ENCODE assay signal across 33 cellular contexts in the genomic region with DNA sequence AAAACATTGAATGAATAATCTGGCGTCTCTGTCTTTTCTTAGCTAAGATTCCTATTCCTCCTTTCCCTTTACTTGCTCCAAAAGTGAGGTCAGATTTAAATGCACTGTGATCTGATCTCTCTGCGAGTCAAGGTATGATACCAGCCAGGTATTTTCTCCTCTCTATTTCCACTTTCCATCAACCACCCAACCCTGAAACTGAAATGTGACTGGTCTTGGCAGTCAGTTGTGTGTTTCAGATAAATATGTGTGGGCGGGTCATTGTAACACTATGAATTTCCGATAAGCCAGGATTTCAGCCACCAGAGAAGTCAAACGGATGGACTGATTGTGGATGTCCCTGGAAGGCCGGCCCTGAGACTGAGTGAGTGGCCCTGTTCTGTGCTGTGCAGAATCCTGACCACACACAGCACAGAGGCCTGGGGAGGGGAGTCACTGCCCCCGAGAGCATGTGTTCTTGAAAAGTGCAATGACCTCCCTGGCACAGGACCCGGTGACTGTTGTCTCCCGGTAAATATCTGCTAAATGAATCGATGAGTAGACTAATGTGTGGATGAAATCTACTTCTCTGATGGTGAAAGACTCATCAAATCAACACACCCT.
"Had no signal": no experiment of that assay in that cellular context is flagged by ENCODE, and none has a peak within 500 bp of the region (broad histone marks: within the 10 kb centered on the region; RNA-seq: fewer than 3 reads in every experiment).

No MANE protein-coding gene starts in this region.

- H3K36me3 ChIP-seq: ascending aorta, brain microvascular endothelial cell, WERI-Rb-1 had no signal

- ATAC-seq: activated CD4-positive, CD25-positive, alpha-beta regulatory T cell treated with anti-CD3 and anti-CD28 coated beads, Interleukin-2, amount 50 U/mL, for 24 hours; activated CD8-positive, alpha-beta T cell treated with anti-CD3 and anti-CD28 coated beads for 36 hours; activated naive CD8-positive, alpha-beta T cell treated with anti-CD3 and anti-CD28 coated beads, Interleukin-2, amount 50 U/mL, for 24 hours; activated T-cell treated with anti-CD3 and anti-CD28 coated beads, Interleukin-2, amount 50 U/mL, for 4 hours; esophagus mucosa; T-helper 17 cell had no signal

- H3K9me3 ChIP-seq: ascending aorta had no signal

- H3K4me3 ChIP-seq: ascending aorta, coronary artery, dorsolateral prefrontal cortex had no signal

- H3K4me1 ChIP-seq: ascending aorta had no signal

- H3K27ac ChIP-seq: ascending aorta, brain microvascular endothelial cell, coronary artery, dorsolateral prefrontal cortex, WERI-Rb-1 had no signal

- DNase-seq: activated B cell treated with CpG ODN at 0.5 μM for 24 hours; activated CD4-positive, alpha-beta T cell treated with anti-CD3 and anti-CD28 coated beads for 48 hours; activated CD4-positive, alpha-beta T cell treated with anti-CD3 and anti-CD28 coated beads, Interleukin-2, amount 50 U/mL, for 1 hour; activated CD4-positive, alpha-beta T cell treated with anti-CD3 and anti-CD28 coated beads, Interleukin-2, amount 50 U/mL, for 48 hours; activated CD8-positive, alpha-beta memory T cell treated with anti-CD3 and anti-CD28 coated beads for 24 hours; activated CD8-positive, alpha-beta T cell treated with anti-CD3 and anti-CD28 coated beads for 36 hours; activated effector memory CD4-positive, alpha-beta T cell treated with anti-CD3 and anti-CD28 coated beads, Interleukin-2, amount 50 U/mL, for 16 hours; activated naive CD4-positive, alpha-beta T cell; activated naive CD4-positive, alpha-beta T cell treated with anti-CD3 and anti-CD28 coated beads, Interleukin-2, amount 50 U/mL, for 16 hours; activated naive CD8-positive, alpha-beta T cell treated with anti-CD3 and anti-CD28 coated beads for 36 hours; activated naive CD8-positive, alpha-beta T cell treated with anti-CD3 and anti-CD28 coated beads, Interleukin-2, amount 50 U/mL, for 24 hours; activated T-cell treated with anti-CD3 and anti-CD28 coated beads, Interleukin-2, amount 50 U/mL, for 4 hours; brain microvascular endothelial cell; dorsolateral prefrontal cortex; effector memory CD4-positive, alpha-beta T cell; endodermal cell; foreskin fibroblast; head of caudate nucleus; T-helper 1 cell; T-helper 17 cell; T1000; WERI-Rb-1 had no signal

- H3K4me3 Mint-ChIP-seq: activated B cell treated with CpG ODN at 0.5 μM for 24 hours; activated CD8-positive, alpha-beta T cell treated with anti-CD3 and anti-CD28 coated beads for 36 hours; activated naive CD8-positive, alpha-beta T cell treated with anti-CD3 and anti-CD28 coated beads for 36 hours; activated naive CD8-positive, alpha-beta T cell treated with anti-CD3 and anti-CD28 coated beads, Interleukin-2, amount 50 U/mL, for 24 hours; activated T-cell treated with anti-CD3 and anti-CD28 coated beads, Interleukin-2, amount 50 U/mL, for 4 hours; activated T-helper 1 cell treated with anti-CD3 and anti-CD28 coated beads, Interleukin-12 subunit alpha, Interleukin-12 subunit beta, Interleukin-2, Interleukin-4 antibody, amounts not matched to agents 30 ng/mL and 10 ng/mL and 1 ng/mL, durations not matched to agents 14 hours and 24 hours and 36 hours; central memory CD8-positive, alpha-beta T cell; dendritic cell treated with granulocyte-macrophage colony-stimulating factor and Interleukin-4, amounts not matched to agents 40 ng/mL and 50 ng/mL, for 4 days; endodermal cell; T-helper 17 cell; T-helper 2 cell treated with Interferon-gamma antibody and Interleukin-4, amounts not matched to agents 5 μg/mL and 100 μg/mL, for 36 hours had no signal

- H3K27me3 Mint-ChIP-seq: activated B cell treated with CpG ODN at 0.5 μM for 24 hours; activated naive CD8-positive, alpha-beta T cell treated with anti-CD3 and anti-CD28 coated beads for 36 hours; activated naive CD8-positive, alpha-beta T cell treated with anti-CD3 and anti-CD28 coated beads, Interleukin-2, amount 50 U/mL, for 24 hours; central memory CD8-positive, alpha-beta T cell; dendritic cell treated with granulocyte-macrophage colony-stimulating factor and Interleukin-4, amounts not matched to agents 40 ng/mL and 50 ng/mL, for 4 days; T-helper 17 cell had no signal

- H3K4me1 Mint-ChIP-seq: activated B cell treated with CpG ODN at 0.5 μM for 24 hours; activated naive CD8-positive, alpha-beta T cell treated with anti-CD3 and anti-CD28 coated beads for 36 hours; activated naive CD8-positive, alpha-beta T cell treated with anti-CD3 and anti-CD28 coated beads, Interleukin-2, amount 50 U/mL, for 24 hours; central memory CD8-positive, alpha-beta T cell; T-helper 17 cell had no signal

- H3K27ac Mint-ChIP-seq: activated B cell treated with CpG ODN at 0.5 μM for 24 hours; activated CD8-positive, alpha-beta T cell treated with anti-CD3 and anti-CD28 coated beads for 36 hours; activated naive CD8-positive, alpha-beta T cell treated with anti-CD3 and anti-CD28 coated beads for 36 hours; activated naive CD8-positive, alpha-beta T cell treated with anti-CD3 and anti-CD28 coated beads, Interleukin-2, amount 50 U/mL, for 24 hours; activated T-helper 1 cell treated with anti-CD3 and anti-CD28 coated beads, Interleukin-12 subunit alpha, Interleukin-12 subunit beta, Interleukin-2, Interleukin-4 antibody, amounts not matched to agents 30 ng/mL and 10 ng/mL and 1 ng/mL, durations not matched to agents 14 hours and 24 hours and 36 hours; activated T-helper 2 cell treated with anti-CD3 and anti-CD28 coated beads, Interferon-gamma antibody, Interleukin-2, Interleukin-4, amounts not matched to agents 10 μg/mL and 5 μg/mL and 100 μg/mL, durations not matched to agents 14 hours and 24 hours and 36 hours; dendritic cell treated with granulocyte-macrophage colony-stimulating factor and Interleukin-4, amounts not matched to agents 40 ng/mL and 50 ng/mL, for 4 days; endodermal cell; T-helper 17 cell; T-helper 2 cell treated with Interferon-gamma antibody and Interleukin-4, amounts not matched to agents 5 μg/mL and 100 μg/mL, for 36 hours had no signal

- H3K27me3 ChIP-seq: ascending aorta, brain microvascular endothelial cell, dorsolateral prefrontal cortex had no signal

- H3K9me3 Mint-ChIP-seq: activated naive CD8-positive, alpha-beta T cell treated with anti-CD3 and anti-CD28 coated beads for 36 hours; activated T-cell treated with anti-CD3 and anti-CD28 coated beads, Interleukin-2, amount 50 U/mL, for 4 hours; endodermal cell; T-helper 2 cell treated with Interferon-gamma antibody and Interleukin-4, amounts not matched to agents 5 μg/mL and 100 μg/mL, for 36 hours had no signal

- FAIRE-seq: bronchial epithelial cell, frontal cortex had no signal

- H3K36me3 Mint-ChIP-seq: activated naive CD8-positive, alpha-beta T cell treated with anti-CD3 and anti-CD28 coated beads for 36 hours had no signal
